8 cellular contexts compared by ENCODE assay signal in genomic region chr22:50544078-50544745, GRCh38. TPM values are rescaled to one million over a fixed set of nuclear protein-coding genes. Genes with fewer than 3 reads are reported as not detected.
A peak's percentile ranks its signal among the peaks of the same experiment; 100 is the strongest.
DNase-seq lines count a peak whose midpoint lies in the region; ATAC-seq, FAIRE-seq and TF ChIP-seq lines count a peak whose summit lies in the region.

No MANE protein-coding gene starts in this region.

- no peaks in the 10 kb centered on the region for H3K9me1 ChIP-seq in endothelial cell of umbilical vein (replicated peaks; ENCODE audit: control insufficient read depth, extremely low read depth, insufficient read depth, low read length)

- H3K9me3 Mint-ChIP-seq in naive thymus-derived CD4-positive, alpha-beta T cell, result peaks cover 0 to 7% (median 0%) of the 10 kb centered on the region in 11 donors

- no peak overlapping the region for H3K9ac ChIP-seq in endothelial cell of umbilical vein (replicated peaks; ENCODE audit: extremely low read depth, insufficient read depth, low read length)

- H3K27ac ChIP-seq in endothelial cell of umbilical vein (ENCODE audit: insufficient read depth, low read depth, low read length), result no peak overlapping the region
- peak overlapping the region; percentile 45 for H3K27ac ChIP-seq in naive thymus-derived CD4-positive, alpha-beta T cell (ENCODE audit: low read depth, low read length)

- peak; percentile 85 for FAIRE-seq in endothelial cell of umbilical vein (lab: Jason Lieb, UNC)

- peak; percentile 49 to 81 for TF ChIP-seq CTCF in endothelial cell of umbilical vein (IDR thresholded peaks at IDR 0.05; ENCODE audit: extremely low read depth in 1 of 2, insufficient read depth in 1 of 2, low read depth in 1 of 2, low read length in 2 of 2)

- intact Hi-C loops in endothelial cell of umbilical vein (cut with micrococcal nuclease), result loop anchor here (2.0 kb wide), 1 partner anchor 17 kb away; no protein-coding TSS in a partner anchor
- intact Hi-C loops in naive thymus-derived CD4-positive, alpha-beta T cell (cut with micrococcal nuclease), result loop anchor here (1.0 to 2.0 kb wide), 8 partner anchors 13 to 76 kb away; partner anchors contain the start of genes CHKB (in 1 of the 2), NCAPH2 (in 1 of the 2), SCO2 (in 1 of the 2) and SYCE3 (in 1 of the 2)

- TF ChIP-seq POLR2A in endothelial cell of umbilical vein (IDR thresholded peaks at IDR 0.05; ENCODE audit: low read depth, low read length), result no peak

- BruUV-seq in endothelial cell of umbilical vein (replicated peaks; lab: Mats Ljungman, UMichigan), result no TSS peak

- DNase-seq in G401 (ENCODE audit: low spot score) (peak; percentile 48), MV-4-11 (lab: John Stamatoyannopoulos, UW) (peak; percentile 67), endothelial cell of umbilical vein (ENCODE audit: low read depth, low spot score) (peak; percentile 53)
- peak in 2 of 3 experiments; percentile 70 to 73 for DNase-seq in activated CD8-positive, alpha-beta memory T cell treated with anti-CD3 and anti-CD28 coated beads for 48 hours (ENCODE audit: low read depth in 2 of 3, low spot score in 2 of 3)
- DNase-seq in naive thymus-derived CD4-positive, alpha-beta T cell, result peak; percentile 60 to 80 (median 71)
- DNase-seq in stimulated activated naive CD4-positive, alpha-beta T cell treated with Interleukin-2 at 50 U/mL for 16 hours (lab: John Stamatoyannopoulos, UW), result peak; percentile 77

- peak overlapping the region in 6 of 9 donors; percentile 49 to 93 (median 75) for H3K27ac Mint-ChIP-seq in naive thymus-derived CD4-positive, alpha-beta T cell

- H3K27me3 ChIP-seq in endothelial cell of umbilical vein (ENCODE audit: control insufficient read depth in 2 of 2, insufficient read depth in 2 of 2, low read length in 2 of 2), result peaks cover 20 to 33% of the 10 kb centered on the region in 2 experiments
- H3K27me3 ChIP-seq in naive thymus-derived CD4-positive, alpha-beta T cell (ENCODE audit: control insufficient read depth in 2 of 2, insufficient read depth in 2 of 2, low read length in 2 of 2), result no peaks in the 10 kb centered on the region

- no peaks in the 10 kb centered on the region for H3K9me3 ChIP-seq in endothelial cell of umbilical vein (replicated peaks; ENCODE audit: control insufficient read depth, insufficient read depth, low read length)
- no peaks in the 10 kb centered on the region for H3K9me3 ChIP-seq in naive thymus-derived CD4-positive, alpha-beta T cell (ENCODE audit: control insufficient read depth in 2 of 3, low read length in 3 of 3)

- H3K36me3 Mint-ChIP-seq in naive thymus-derived CD4-positive, alpha-beta T cell, result peaks cover 0 to 10% (median 0%) of the 10 kb centered on the region in 5 donors

- H3K27me3 Mint-ChIP-seq in naive thymus-derived CD4-positive, alpha-beta T cell, result no peaks in the 10 kb centered on the region

- in situ Hi-C loops in G401 (cut with HindIII; ENCODE audit: low sequenced_read_pairs), result no loop called here

- no peaks in the 10 kb centered on the region for H3K4me1 ChIP-seq in endothelial cell of umbilical vein (ENCODE audit: control insufficient read depth, extremely low read depth, insufficient read depth, low read length)
- peaks cover 33 to 40% of the 10 kb centered on the region in 2 donors for H3K4me1 ChIP-seq in naive thymus-derived CD4-positive, alpha-beta T cell (ENCODE audit: control insufficient read depth in 2 of 2, insufficient read depth in 2 of 2, low read length in 2 of 2)

- CTCF ChIA-PET in endothelial cell of umbilical vein (lab: Charles Lee), result interaction anchor here (0.6 to 2.3 kb wide), 3 partner anchors 18 to 75 kb away, joined by 4 to 9 read pairs (median 7); partner anchors contain the start of genes SCO2 and SYCE3
- CTCF ChIA-PET in naive thymus-derived CD4-positive, alpha-beta T cell (lab: Charles Lee), result interaction anchor here (0.6 to 1.6 kb wide), 3 partner anchors 19 to 739 kb away, joined by 3 to 5 read pairs (median 3); partner anchors contain the start of gene SYCE3

- H3K4me1 Mint-ChIP-seq in naive thymus-derived CD4-positive, alpha-beta T cell, result peaks cover 31 to 59% (median 36%) of the 10 kb centered on the region in 7 donors

- H3K4me2 ChIP-seq in endothelial cell of umbilical vein (ENCODE audit: insufficient read depth, low read length), result no peak overlapping the region

- dilution Hi-C loops in endothelial cell of umbilical vein (cut with MboI; ENCODE audit: extremely low pct_ligation_motif_present, low sequenced_read_pairs), result no loop called here

- H3K36me3 ChIP-seq in endothelial cell of umbilical vein (ENCODE audit: control insufficient read depth in 2 of 2, extremely low read depth in 1 of 2, insufficient read depth in 2 of 2, low read length in 2 of 2), result no peaks in the 10 kb centered on the region
- no peaks in the 10 kb centered on the region for H3K36me3 ChIP-seq in naive thymus-derived CD4-positive, alpha-beta T cell (ENCODE audit: control insufficient read depth in 2 of 3, insufficient read depth in 3 of 3, low read length in 3 of 3)

- H3K4me3 Mint-ChIP-seq in naive thymus-derived CD4-positive, alpha-beta T cell, result peak overlapping the region; percentile 53 to 77 (median 70)

- no peaks in the 10 kb centered on the region for H3K79me2 ChIP-seq in endothelial cell of umbilical vein (ENCODE audit: control insufficient read depth, insufficient read depth, low read length)

- no peaks in the 10 kb centered on the region for H4K20me1 ChIP-seq in endothelial cell of umbilical vein (replicated peaks; ENCODE audit: control insufficient read depth, extremely low read depth, insufficient read depth, low read length)

- ATAC-seq in naive thymus-derived CD4-positive, alpha-beta T cell, result peak; percentile 63
- ATAC-seq in GM19455 (IDR thresholded peaks at IDR 0.05; ENCODE audit: unreplicated experiment), result no peak
- ATAC-seq in GM18858 (IDR thresholded peaks at IDR 0.05; ENCODE audit: unreplicated experiment), result no peak

- H3K4me3 ChIP-seq in endothelial cell of umbilical vein (replicated peaks in 1 of 3; ENCODE audit: insufficient read depth in 1 of 3, low read depth in 1 of 3, low read length in 3 of 3), result no peak overlapping the region
- peak overlapping the region; percentile 67 for H3K4me3 ChIP-seq in naive thymus-derived CD4-positive, alpha-beta T cell (ENCODE audit: low read length)

- POLR2A ChIA-PET in endothelial cell of umbilical vein (lab: Charles Lee), result no interaction called here
- POLR2A ChIA-PET in naive thymus-derived CD4-positive, alpha-beta T cell (lab: Charles Lee), result interaction anchor here (1.1 to 3.2 kb wide), 6 partner anchors 16 to 77 kb away, joined by 3 to 19 read pairs (median 5); partner anchors contain the start of genes SCO2 and SYCE3

- H2AFZ ChIP-seq in endothelial cell of umbilical vein (ENCODE audit: low read depth, low read length), result peak overlapping the region; percentile 17

RNA-seq across cellular contexts. Expression of gene KLHDC7B, which starts 1.5 kb away (rescaled TPM):
- total RNA-seq in G401 (2014; rRNA removed; shearing (Covaris generic)), result not detected in 2 replicates
- not detected in 2 replicates for total RNA-seq in endothelial cell of umbilical vein
- not detected in 2 replicates for polyA plus RNA-seq in endothelial cell of umbilical vein
- not detected in 2 replicates for polyA plus RNA-seq in endothelial cell of umbilical vein (2011; cell fraction: cytosol; rRNA removed)
- polyA plus RNA-seq in endothelial cell of umbilical vein (2011; cell fraction: nucleus; rRNA removed), result not detected in 2 replicates
- polyA plus RNA-seq in endothelial cell of umbilical vein (2012), result not detected in 2 replicates
- not detected in 2 replicates for polyA minus RNA-seq in endothelial cell of umbilical vein
- polyA minus RNA-seq in endothelial cell of umbilical vein (2011; cell fraction: cytosol; rRNA and poly(A)+ RNA removed), result 3.0 TPM
- polyA minus RNA-seq in endothelial cell of umbilical vein (2011; cell fraction: nucleus; rRNA and poly(A)+ RNA removed), result not detected in 2 replicates
- total RNA-seq in naive thymus-derived CD4-positive, alpha-beta T cell, result 10 to 100 TPM in 1 of 5 experiments, 1 to 10 TPM in 4; 4.4 to 17.2 (median 6.8) TPM
- 10 to 100 TPM in 1 of 2 donors, 1 to 10 TPM in 1; 7.8 to 10.0 TPM for polyA plus RNA-seq in naive thymus-derived CD4-positive, alpha-beta T cell

RNA-seq across cellular contexts. Expression of gene TYMP, which starts 14.4 kb away (rescaled TPM):
- total RNA-seq in G401 (2014; rRNA removed; shearing (Covaris generic)), result 3.1 and 4.4 TPM in 2 replicates
- total RNA-seq in endothelial cell of umbilical vein, result 2.1 and 2.4 TPM in 2 replicates
- polyA plus RNA-seq in endothelial cell of umbilical vein, result 2.0 and 2.9 TPM in 2 replicates
- polyA plus RNA-seq in endothelial cell of umbilical vein (2011; cell fraction: cytosol; rRNA removed), result 0.96 and 1.5 TPM in 2 replicates
- 2.6 and 2.7 TPM in 2 replicates for polyA plus RNA-seq in endothelial cell of umbilical vein (2011; cell fraction: nucleus; rRNA removed)
- polyA plus RNA-seq in endothelial cell of umbilical vein (2012), result 1.3 and 5.0 TPM in 2 replicates
- 0.49 and 1.00 TPM in 2 replicates for polyA minus RNA-seq in endothelial cell of umbilical vein
- polyA minus RNA-seq in endothelial cell of umbilical vein (2011; cell fraction: cytosol; rRNA and poly(A)+ RNA removed), result 3.4 TPM
- 0.58 TPM in 2 replicates for polyA minus RNA-seq in endothelial cell of umbilical vein (2011; cell fraction: nucleus; rRNA and poly(A)+ RNA removed)
- 100 to 1,000 TPM in 2 of 5 experiments, 10 to 100 TPM in 1, 1 to 10 TPM in 2; 5.4 to 161 (median 20.4) TPM for total RNA-seq in naive thymus-derived CD4-positive, alpha-beta T cell
- polyA plus RNA-seq in naive thymus-derived CD4-positive, alpha-beta T cell, result 1 to 10 TPM; 2.7 to 2.8 TPM

RNA-seq across cellular contexts. Expression of gene SYCE3, which starts 18.5 kb away (rescaled TPM):
- not detected in 2 replicates for total RNA-seq in G401 (2014; rRNA removed; shearing (Covaris generic))
- total RNA-seq in endothelial cell of umbilical vein, result not detected in 2 replicates
- polyA plus RNA-seq in endothelial cell of umbilical vein, result not detected in 2 replicates
- polyA plus RNA-seq in endothelial cell of umbilical vein (2011; cell fraction: cytosol; rRNA removed), result not detected in 2 replicates
- polyA plus RNA-seq in endothelial cell of umbilical vein (2011; cell fraction: nucleus; rRNA removed), result not detected in 2 replicates
- polyA plus RNA-seq in endothelial cell of umbilical vein (2012), result not detected in 2 replicates
- polyA minus RNA-seq in endothelial cell of umbilical vein, result not detected in 2 replicates
- polyA minus RNA-seq in endothelial cell of umbilical vein (2011; cell fraction: cytosol; rRNA and poly(A)+ RNA removed), result not detected
- polyA minus RNA-seq in endothelial cell of umbilical vein (2011; cell fraction: nucleus; rRNA and poly(A)+ RNA removed), result not detected in 2 replicates
- not detected for total RNA-seq in naive thymus-derived CD4-positive, alpha-beta T cell
- not detected for polyA plus RNA-seq in naive thymus-derived CD4-positive, alpha-beta T cell

RNA-seq across cellular contexts. Expression of gene SCO2, which starts 18.8 kb away (rescaled TPM):
- 4.9 and 6.8 TPM in 2 replicates for total RNA-seq in G401 (2014; rRNA removed; shearing (Covaris generic))
- total RNA-seq in endothelial cell of umbilical vein, result 3.2 and 3.7 TPM in 2 replicates
- 3.1 and 3.5 TPM in 2 replicates for polyA plus RNA-seq in endothelial cell of umbilical vein
- polyA plus RNA-seq in endothelial cell of umbilical vein (2011; cell fraction: cytosol; rRNA removed), result 1.5 and 1.8 TPM in 2 replicates
- polyA plus RNA-seq in endothelial cell of umbilical vein (2011; cell fraction: nucleus; rRNA removed), result 0.59 TPM in 1 of 2 replicates, not detected in the other
- 1.5 and 2.8 TPM in 2 replicates for polyA plus RNA-seq in endothelial cell of umbilical vein (2012)
- polyA minus RNA-seq in endothelial cell of umbilical vein, result 0.38 TPM in 1 of 2 replicates, not detected in the other
- 4.9 TPM for polyA minus RNA-seq in endothelial cell of umbilical vein (2011; cell fraction: cytosol; rRNA and poly(A)+ RNA removed)
- not detected in 2 replicates for polyA minus RNA-seq in endothelial cell of umbilical vein (2011; cell fraction: nucleus; rRNA and poly(A)+ RNA removed)
- total RNA-seq in naive thymus-derived CD4-positive, alpha-beta T cell, result 10 to 100 TPM in 1 of 5 experiments, 1 to 10 TPM in 4; 2.2 to 12.0 (median 5.5) TPM
- polyA plus RNA-seq in naive thymus-derived CD4-positive, alpha-beta T cell, result 1 to 10 TPM; 4.9 to 9.4 TPM

RNA-seq across cellular contexts. Expression of gene CPT1B, which starts 34.0 kb away (rescaled TPM):
- total RNA-seq in G401 (2014; rRNA removed; shearing (Covaris generic)), result 3.4 and 5.8 TPM in 2 replicates
- 3.6 and 7.1 TPM in 2 replicates for total RNA-seq in endothelial cell of umbilical vein
- polyA plus RNA-seq in endothelial cell of umbilical vein, result 7.0 and 7.1 TPM in 2 replicates
- 0.93 and 1.9 TPM in 2 replicates for polyA plus RNA-seq in endothelial cell of umbilical vein (2011; cell fraction: cytosol; rRNA removed)
- 45.1 and 59.0 TPM in 2 replicates for polyA plus RNA-seq in endothelial cell of umbilical vein (2011; cell fraction: nucleus; rRNA removed)
- 5.2 and 7.4 TPM in 2 replicates for polyA plus RNA-seq in endothelial cell of umbilical vein (2012)
- 5.2 and 5.3 TPM in 2 replicates for polyA minus RNA-seq in endothelial cell of umbilical vein
- 2.4 TPM for polyA minus RNA-seq in endothelial cell of umbilical vein (2011; cell fraction: cytosol; rRNA and poly(A)+ RNA removed)
- 6.6 and 7.4 TPM in 2 replicates for polyA minus RNA-seq in endothelial cell of umbilical vein (2011; cell fraction: nucleus; rRNA and poly(A)+ RNA removed)
- total RNA-seq in naive thymus-derived CD4-positive, alpha-beta T cell, result 100 to 1,000 TPM in 1 of 5 experiments, 10 to 100 TPM in 4; 43.9 to 108 (median 66.7) TPM
- polyA plus RNA-seq in naive thymus-derived CD4-positive, alpha-beta T cell, result 1 to 10 TPM in 1 of 2 donors, under 1 TPM in 1; 0.32 to 2.8 TPM
